10 cellular contexts compared by ENCODE assay signal in genomic region chr17:29570521-29570920, GRCh38. TPM values are rescaled to one million over a fixed set of nuclear protein-coding genes. Genes with fewer than 3 reads are reported as not detected.
DNase-seq lines count a peak whose midpoint lies in the region; ATAC-seq and TF ChIP-seq lines count a peak whose summit lies in the region.
"Had no signal": no experiment of that assay in that cellular context is flagged by ENCODE, and none has a peak within 500 bp of the region (broad histone marks: within the 10 kb centered on the region; RNA-seq: fewer than 3 reads in every experiment).

No MANE protein-coding gene starts in this region.

- H3K27me3 ChIP-seq in stomach, result no peaks in the 10 kb centered on the region

- WGBS in stomach, 5 donors, result 32 to 63% (median 58%) methylated on average over 7 of the region's 7 CpGs

- POLR2A ChIA-PET in activated CD4-positive, alpha-beta T cell treated with anti-CD3 and anti-CD28 coated beads for 36 hours (lab: Charles Lee), result interaction anchor here (0.6 to 1.5 kb wide), 2 partner anchors 221 to 277 kb away, joined by 3 to 5 read pairs; partner anchors contain the start of gene NUFIP2
- POLR2A ChIA-PET in activated CD4-positive, alpha-beta memory T cell treated with anti-CD3 and anti-CD28 coated beads, Interleukin-2, amount 10 ng/mL, durations not matched to agents 7 days and 5 days (lab: Charles Lee), result interaction anchor here (0.8 to 9.3 kb wide), 4 partner anchors 22 to 209 kb away, joined by 4 to 107 read pairs (median 23); partner anchors contain the start of gene ANKRD13B

- CTCF ChIA-PET in activated CD4-positive, alpha-beta T cell treated with anti-CD3 and anti-CD28 coated beads for 36 hours (lab: Charles Lee), result interaction anchor here (1.0 to 13.5 kb wide), 5 partner anchors 9 to 320 kb away, joined by 3 to 93 read pairs (median 15); no protein-coding TSS in a partner anchor
- CTCF ChIA-PET in activated CD4-positive, alpha-beta memory T cell treated with anti-CD3 and anti-CD28 coated beads, Interleukin-2, amount 10 ng/mL, durations not matched to agents 7 days and 5 days (lab: Charles Lee), result interaction anchor here (0.7 to 7.1 kb wide), 6 partner anchors 18 to 201 kb away, joined by 3 to 64 read pairs (median 4); no protein-coding TSS in a partner anchor

- TF ChIP-seq CTCF in stomach (IDR thresholded peaks at IDR 0.05), result no peak

- no peak for DNase-seq in activated CD4-positive, alpha-beta T cell treated with anti-CD3 and anti-CD28 coated beads for 36 hours
- DNase-seq in activated CD4-positive, alpha-beta T cell treated with anti-CD3 and anti-CD28 coated beads for 4 hours, result no peak
- peak; percentile 15 for DNase-seq in activated CD4-positive, alpha-beta memory T cell treated with anti-CD3 and anti-CD28 coated beads, Interleukin-2, amount 10 ng/mL, durations not matched to agents 7 days and 5 days
- DNase-seq in left lobe of liver (ENCODE audit: low spot score), result peak; percentile 41
- peak; percentile 49 for DNase-seq in stomach
- DNase-seq in NCI-H524 (lab: John Stamatoyannopoulos, UW), result no peak
- DNase-seq: NCI-H2171 treated with DMSO at 0.1 percent for 48 hours; stimulated activated naive CD4-positive, alpha-beta T cell had no signal

- no peak for ATAC-seq in activated CD4-positive, alpha-beta T cell treated with anti-CD3 and anti-CD28 coated beads for 36 hours
- ATAC-seq in left lobe of liver, result no peak
- no peak for ATAC-seq in GM18498 (IDR thresholded peaks at IDR 0.05; ENCODE audit: unreplicated experiment)
- no peak for ATAC-seq in GM19324 (IDR thresholded peaks at IDR 0.05; ENCODE audit: low FRiP score, unreplicated experiment)

- intact Hi-C loops in activated CD4-positive, alpha-beta T cell treated with anti-CD3 and anti-CD28 coated beads for 36 hours (cut with DNase I, micrococcal nuclease), result no loop called here
- intact Hi-C loops in stomach (cut with DNase I; ENCODE audit: low total_unique reads), result no loop called here

- peak overlapping the region in 1 of 5 donors; percentile 3 for H3K27ac ChIP-seq in stomach

- TF ChIP-seq POLR2A in stomach (IDR thresholded peaks at IDR 0.05), result no peak

- no peaks in the 10 kb centered on the region for H3K9me3 ChIP-seq in stomach

- no peak overlapping the region for H3K27ac Mint-ChIP-seq in activated CD4-positive, alpha-beta T cell treated with anti-CD3 and anti-CD28 coated beads for 36 hours
- H3K27ac Mint-ChIP-seq in activated CD4-positive, alpha-beta memory T cell treated with anti-CD3 and anti-CD28 coated beads, Interleukin-2, amount 10 ng/mL, durations not matched to agents 7 days and 5 days, result no peak overlapping the region

- no peak for TF ChIP-seq EP300 in stomach (IDR thresholded peaks at IDR 0.05)

- H3K4me3 ChIP-seq in stomach, result no peak overlapping the region

- H3K9me3 Mint-ChIP-seq in activated CD4-positive, alpha-beta T cell treated with anti-CD3 and anti-CD28 coated beads for 36 hours (ENCODE audit: low read depth), result no peaks in the 10 kb centered on the region
- H3K9me3 Mint-ChIP-seq in activated CD4-positive, alpha-beta memory T cell treated with anti-CD3 and anti-CD28 coated beads, Interleukin-2, amount 10 ng/mL, durations not matched to agents 7 days and 5 days, result no peaks in the 10 kb centered on the region

- H3K27me3 Mint-ChIP-seq in activated CD4-positive, alpha-beta T cell treated with anti-CD3 and anti-CD28 coated beads for 36 hours, result no peaks in the 10 kb centered on the region
- H3K27me3 Mint-ChIP-seq in activated CD4-positive, alpha-beta memory T cell treated with anti-CD3 and anti-CD28 coated beads, Interleukin-2, amount 10 ng/mL, durations not matched to agents 7 days and 5 days, result no peaks in the 10 kb centered on the region

- H3K4me3 Mint-ChIP-seq in activated CD4-positive, alpha-beta T cell treated with anti-CD3 and anti-CD28 coated beads for 36 hours, result peak overlapping the region; percentile 6
- H3K4me3 Mint-ChIP-seq in activated CD4-positive, alpha-beta memory T cell treated with anti-CD3 and anti-CD28 coated beads, Interleukin-2, amount 10 ng/mL, durations not matched to agents 7 days and 5 days, result peak overlapping the region; percentile 11

- H3K4me1 Mint-ChIP-seq in activated CD4-positive, alpha-beta T cell treated with anti-CD3 and anti-CD28 coated beads for 36 hours, result peaks cover 22% of the 10 kb centered on the region
- H3K4me1 Mint-ChIP-seq in activated CD4-positive, alpha-beta memory T cell treated with anti-CD3 and anti-CD28 coated beads, Interleukin-2, amount 10 ng/mL, durations not matched to agents 7 days and 5 days, result peaks cover 21% of the 10 kb centered on the region

- peaks cover 35 to 83% (median 75%) of the 10 kb centered on the region in 4 donors for H3K4me1 ChIP-seq in stomach

- peaks cover 18% of the 10 kb centered on the region for H3K36me3 Mint-ChIP-seq in activated CD4-positive, alpha-beta T cell treated with anti-CD3 and anti-CD28 coated beads for 36 hours (ENCODE audit: low read depth)
- peaks cover 39% of the 10 kb centered on the region for H3K36me3 Mint-ChIP-seq in activated CD4-positive, alpha-beta memory T cell treated with anti-CD3 and anti-CD28 coated beads, Interleukin-2, amount 10 ng/mL, durations not matched to agents 7 days and 5 days (ENCODE audit: low read depth)

- H3K36me3 ChIP-seq in stomach, result peaks cover 14 to 32% (median 25%) of the 10 kb centered on the region in 4 donors

RNA-seq across cellular contexts. Expression of gene TP53I13, which starts 2.0 kb away (rescaled TPM):
- 10 to 100 TPM; 37.7 to 41.5 TPM for total RNA-seq in activated CD4-positive, alpha-beta T cell treated with anti-CD3 and anti-CD28 coated beads for 36 hours
- total RNA-seq in activated CD4-positive, alpha-beta memory T cell treated with anti-CD3 and anti-CD28 coated beads, Interleukin-2, amount 10 ng/mL, durations not matched to agents 7 days and 5 days, result 100 to 1,000 TPM; 112 to 118 TPM
- total RNA-seq in left lobe of liver, result 84.2 TPM
- total RNA-seq in stomach, result 100 to 1,000 TPM in 1 of 5 donors, 10 to 100 TPM in 4; 27.7 to 299 (median 79.5) TPM
- 10 to 100 TPM; 39.7 to 83.0 (median 46.0) TPM for polyA plus RNA-seq in stomach

RNA-seq across cellular contexts. Expression of gene ABHD15, which starts 3.7 kb away (rescaled TPM):
- 1 to 10 TPM; 7.2 to 8.6 TPM for total RNA-seq in activated CD4-positive, alpha-beta T cell treated with anti-CD3 and anti-CD28 coated beads for 36 hours
- total RNA-seq in activated CD4-positive, alpha-beta memory T cell treated with anti-CD3 and anti-CD28 coated beads, Interleukin-2, amount 10 ng/mL, durations not matched to agents 7 days and 5 days, result 10 to 100 TPM; 18.5 to 19.3 TPM
- total RNA-seq in left lobe of liver (31.2 TPM), stomach (10 to 100 TPM in 2 of 5 donors, 1 to 10 TPM in 2, under 1 TPM in 1; 0.58 to 17.4 (median 9.9) TPM)
- 1 to 10 TPM; 3.1 to 5.0 (median 3.7) TPM for polyA plus RNA-seq in stomach

RNA-seq across cellular contexts. Expression of gene GIT1, which starts 18.9 kb away (rescaled TPM):
- 10 to 100 TPM; 60.5 to 74.1 TPM for total RNA-seq in activated CD4-positive, alpha-beta T cell treated with anti-CD3 and anti-CD28 coated beads for 36 hours
- 10 to 100 TPM; 76.6 to 80.4 TPM for total RNA-seq in activated CD4-positive, alpha-beta memory T cell treated with anti-CD3 and anti-CD28 coated beads, Interleukin-2, amount 10 ng/mL, durations not matched to agents 7 days and 5 days
- 9.4 TPM for total RNA-seq in left lobe of liver
- total RNA-seq in stomach, result 10 to 100 TPM; 23.7 to 67.2 (median 34.3) TPM
- polyA plus RNA-seq in stomach, result 10 to 100 TPM; 17.7 to 26.4 (median 18.9) TPM

RNA-seq across cellular contexts. Expression of gene ANKRD13B, which starts 22.4 kb away (rescaled TPM):
- total RNA-seq in activated CD4-positive, alpha-beta T cell treated with anti-CD3 and anti-CD28 coated beads for 36 hours, result 10 to 100 TPM; 17.3 to 20.2 TPM
- 10 to 100 TPM; 11.3 to 13.6 TPM for total RNA-seq in activated CD4-positive, alpha-beta memory T cell treated with anti-CD3 and anti-CD28 coated beads, Interleukin-2, amount 10 ng/mL, durations not matched to agents 7 days and 5 days
- 1.3 TPM for total RNA-seq in left lobe of liver
- total RNA-seq in stomach, result 10 to 100 TPM in 1 of 5 donors, 1 to 10 TPM in 3, not detected in 1; 1.8 to 12.3 (median 5.6) TPM
- 1 to 10 TPM; 2.6 to 4.2 (median 2.9) TPM for polyA plus RNA-seq in stomach

RNA-seq across cellular contexts. Expression of gene CORO6, which starts 52.2 kb away (rescaled TPM):
- 10 to 100 TPM; 13.9 to 14.2 TPM for total RNA-seq in activated CD4-positive, alpha-beta T cell treated with anti-CD3 and anti-CD28 coated beads for 36 hours
- total RNA-seq in activated CD4-positive, alpha-beta memory T cell treated with anti-CD3 and anti-CD28 coated beads, Interleukin-2, amount 10 ng/mL, durations not matched to agents 7 days and 5 days, result 1 to 10 TPM; 5.3 to 5.6 TPM
- total RNA-seq in left lobe of liver (0.35 TPM), stomach (10 to 100 TPM in 4 of 5 donors, 1 to 10 TPM in 1; 6.4 to 53.1 (median 20.6) TPM)
- polyA plus RNA-seq in stomach, result 10 to 100 TPM in 1 of 3 donors, 1 to 10 TPM in 2; 1.1 to 17.5 (median 1.4) TPM

Comparison
In these comparisons a context has a peak if more than half of its experiments do, and no peak if none do; other contexts are left out.
1. DNase-seq: peak in activated CD4-positive, alpha-beta memory T cell treated with anti-CD3 and anti-CD28 coated beads, Interleukin-2, amount 10 ng/mL, durations not matched to agents 7 days and 5 days (single experiment), left lobe of liver (single experiment) and stomach (single experiment); none in activated CD4-positive, alpha-beta T cell treated with anti-CD3 and anti-CD28 coated beads for 36 hours (single experiment), activated CD4-positive, alpha-beta T cell treated with anti-CD3 and anti-CD28 coated beads for 4 hours (0 of 2) and NCI-H524 (0 of 2).